9 cellular contexts compared by ENCODE assay signal in the genomic region with DNA sequence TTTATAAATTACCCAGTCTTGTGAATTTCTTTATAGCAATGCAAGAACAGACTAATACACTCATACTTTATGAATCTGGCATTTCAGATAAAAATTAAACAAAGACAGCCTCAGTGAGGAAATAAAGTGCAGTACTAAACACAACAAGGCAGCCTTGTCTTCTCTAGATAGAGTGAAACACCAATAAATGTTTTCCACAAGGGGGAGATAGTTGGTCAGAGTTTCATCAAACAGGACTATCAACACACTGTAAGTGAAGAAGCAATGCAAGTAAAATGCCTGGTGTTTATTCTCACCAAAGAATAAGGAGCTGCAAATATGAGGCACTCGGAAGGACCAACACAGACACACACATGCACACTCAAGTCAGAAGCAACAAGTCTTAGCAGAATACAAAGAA.
A peak's percentile ranks its signal among the peaks of the same experiment; 100 is the strongest.
DNase-seq lines count a peak whose midpoint lies in the region; ATAC-seq and TF ChIP-seq lines count a peak whose summit lies in the region.
"Had no signal": no experiment of that assay in that cellular context is flagged by ENCODE, and none has a peak within 500 bp of the region (broad histone marks: within the 10 kb centered on the region; RNA-seq: fewer than 3 reads in every experiment).

No MANE protein-coding gene starts in this region.

- no peak overlapping the region for H3K4me3 ChIP-seq in tibial artery
- H3K4me3 ChIP-seq: BLaER1 had no signal

- no peaks in the 10 kb centered on the region for H3K36me3 ChIP-seq in tibial artery
- H3K36me3 ChIP-seq: BLaER1 had no signal

- ATAC-seq in HG03378 (IDR thresholded peaks at IDR 0.05; ENCODE audit: unreplicated experiment), result peak; percentile 61

- intact Hi-C loops in tibial artery (cut with DNase I; ENCODE audit: low total_unique reads), result no loop called here

- peak; percentile 19 to 47 for TF ChIP-seq CTCF in tibial artery (IDR thresholded peaks at IDR 0.05)

- H3K4me1 ChIP-seq in tibial artery, result no peaks in the 10 kb centered on the region
- H3K4me1 ChIP-seq: BLaER1 had no signal

- DNase-seq in NCI-H1417 (lab: John Stamatoyannopoulos, UW), result peak in 2 of 3 experiments; percentile 34 to 63
- no peak for DNase-seq in NCI-H1417 treated with DMSO at 0.1 percent for 48 hours (lab: John Stamatoyannopoulos, UW)
- peak; percentile 1 for DNase-seq in SKM-1 (lab: John Stamatoyannopoulos, UW; ENCODE audit: unreplicated experiment)
- DNase-seq in glomerular endothelial cell (ENCODE audit: extremely low read depth, low read depth, low spot score), result peak; percentile 37
- DNase-seq in tibial artery, result no peak
- DNase-seq in stimulated activated CD4-positive, alpha-beta T cell treated with anti-CD3 and anti-CD28 coated beads, Interleukin-4, amount 100 ng/mL, for 4 hours, result no peak
- no peak for DNase-seq in T-helper 9 cell

- H3K27ac ChIP-seq in tibial artery, result no peak overlapping the region
- H3K27ac ChIP-seq: BLaER1 had no signal

- no peaks in the 10 kb centered on the region for H3K27me3 ChIP-seq in tibial artery
- H3K27me3 ChIP-seq: BLaER1 had no signal

- no peaks in the 10 kb centered on the region for H3K9me3 ChIP-seq in tibial artery

Comparison
In these comparisons a context has a peak if more than half of its experiments do, and no peak if none do; other contexts are left out.
1. DNase-seq: peak in NCI-H1417 (2 of 3), SKM-1 (single experiment) and glomerular endothelial cell (single experiment); none in NCI-H1417 treated with DMSO at 0.1 percent for 48 hours (single experiment), tibial artery (0 of 2), stimulated activated CD4-positive, alpha-beta T cell treated with anti-CD3 and anti-CD28 coated beads, Interleukin-4, amount 100 ng/mL, for 4 hours (0 of 2) and T-helper 9 cell (single experiment).